In the genomic region with DNA sequence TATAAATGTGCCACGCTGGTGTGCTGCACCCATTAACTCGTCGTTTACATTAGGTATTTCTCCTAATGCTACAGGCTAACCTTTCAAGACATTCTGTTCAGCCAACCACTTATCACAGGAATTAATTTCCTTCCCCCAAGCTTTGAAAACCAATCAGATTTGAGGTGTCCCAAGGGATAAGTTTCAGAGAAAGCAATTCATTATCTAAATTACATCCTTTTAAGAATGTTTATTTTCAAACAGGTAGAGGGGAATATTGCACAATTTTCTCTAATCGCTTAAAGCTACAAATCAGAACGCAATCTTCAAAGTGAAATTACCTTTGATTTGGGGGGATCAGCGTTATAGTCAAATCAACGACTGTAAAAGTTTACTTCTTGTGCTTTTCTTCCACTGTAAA, we compare ENCODE assay signal across 9 cellular contexts. TPM values are rescaled to one million over a fixed set of nuclear protein-coding genes. Genes with fewer than 3 reads are reported as not detected.
DNase-seq lines count a peak whose midpoint lies in the region; ATAC-seq and TF ChIP-seq lines count a peak whose summit lies in the region.
"Had no signal": no experiment of that assay in that cellular context is flagged by ENCODE, and none has a peak within 500 bp of the region (broad histone marks: within the 10 kb centered on the region; RNA-seq: fewer than 3 reads in every experiment).

No MANE protein-coding gene starts in this region.

- H3K4me1 ChIP-seq in HCT116 (ENCODE audit: control insufficient read depth in 1 of 2, insufficient read depth in 2 of 2, low read length in 2 of 2) (peaks cover 45 to 51% of the 10 kb centered on the region in 2 experiments), iPS DF 6.9 (ENCODE audit: control insufficient read depth, insufficient read depth, low read length) (peaks cover 2% of the 10 kb centered on the region; the same call in 1 of the 2 replicates)

- TF ChIP-seq CTCF in HCT116 (IDR thresholded peaks at IDR 0.05 in 2 of 3, conservative IDR thresholded peaks at IDR 0.05 in 1 of 3; ENCODE audit: borderline replicate concordance in 1 of 3, insufficient read depth in 1 of 3, low read depth in 2 of 3, low read length in 2 of 3), result no peak
- TF ChIP-seq CTCF in WTC11 (IDR thresholded peaks at IDR 0.05), result no peak

- H2AFZ ChIP-seq in HCT116 (ENCODE audit: low read depth, low read length, poor library complexity, severe bottlenecking), result no peak overlapping the region

- peak overlapping the region; percentile 73 to 80 for H3K4me3 ChIP-seq in HCT116 (replicated peaks in 1 of 2; ENCODE audit: low read depth in 1 of 2, low read length in 2 of 2)
- peak overlapping the region; percentile 86; the same call in 1 of the 2 replicates for H3K4me3 ChIP-seq in iPS DF 6.9 (ENCODE audit: low read length)

- H3K4me2 ChIP-seq in HCT116 (ENCODE audit: low read length), result peak overlapping the region; percentile 91

- H4K20me1 ChIP-seq in HCT116 (ENCODE audit: insufficient read depth), result no peaks in the 10 kb centered on the region

- ATAC-seq in HCT116 (no peak), WTC11 (no peak), GM18909 (IDR thresholded peaks at IDR 0.05; ENCODE audit: poor library complexity, unreplicated experiment) (no peak), GM19023 (IDR thresholded peaks at IDR 0.05; ENCODE audit: unreplicated experiment) (no peak), GM18511 (IDR thresholded peaks at IDR 0.05; ENCODE audit: unreplicated experiment) (no peak)
- ATAC-seq in stimulated activated naive CD8-positive, alpha-beta T cell treated with anti-CD3 and anti-CD28 coated beads, Interleukin-15, amount 100 ng/mL, for 72 hours, result no peak

- H3K9me2 ChIP-seq in HCT116 (ENCODE audit: insufficient read depth), result no peaks in the 10 kb centered on the region

- no peaks in the 10 kb centered on the region for H3K9me3 Mint-ChIP-seq in WTC11
- H3K9me3 Mint-ChIP-seq in stimulated activated naive CD8-positive, alpha-beta T cell treated with anti-CD3 and anti-CD28 coated beads, Interleukin-15, amount 100 ng/mL, for 72 hours, result no peaks in the 10 kb centered on the region

- CTCF ChIA-PET in HCT116 (lab: Charles Lee), result interaction anchor here (0.7 to 1.8 kb wide), 4 partner anchors 10 to 574 kb away, joined by 3 to 6 read pairs (median 4); a partner anchor contains a TSS
- CTCF ChIA-PET in WTC11 (lab: Charles Lee), result interaction anchor here (0.6 to 1.6 kb wide), 8 partner anchors 11 to 929 kb away, joined by 3 to 9 read pairs (median 4); no protein-coding TSS in a partner anchor

- DNase-seq in ACHN, result peak; percentile 50
- peak; percentile 28 for DNase-seq in HCT116 (ENCODE audit: low read depth, low spot score)
- no peak for DNase-seq in WTC11 (ENCODE audit: low spot score)
- DNase-seq in iPS DF 6.9 (ENCODE audit: low read depth, low spot score), result no peak
- no peak for DNase-seq in stimulated activated naive CD8-positive, alpha-beta T cell treated with anti-CD3 and anti-CD28 coated beads, Interleukin-15, amount 100 ng/mL, for 72 hours

- H3K4me1 Mint-ChIP-seq in WTC11, result peaks cover 65% of the 10 kb centered on the region
- H3K4me1 Mint-ChIP-seq in stimulated activated naive CD8-positive, alpha-beta T cell treated with anti-CD3 and anti-CD28 coated beads, Interleukin-15, amount 100 ng/mL, for 72 hours, result peaks cover 51% of the 10 kb centered on the region

- WGBS in iPS DF 6.9 (ENCODE audit: insufficient coverage, insufficient read length), result no CpG with 5 or more reads among the region's 7 CpGs

- no peaks in the 10 kb centered on the region for H3K9me3 ChIP-seq in HCT116 (ENCODE audit: control insufficient read depth in 1 of 2, insufficient read depth in 1 of 2, low read depth in 1 of 2, low read length in 2 of 2)
- no peaks in the 10 kb centered on the region for H3K9me3 ChIP-seq in iPS DF 6.9 (ENCODE audit: control insufficient read depth, insufficient read depth, low read length)

- TSS peak; percentile 45 for BruUV-seq in HCT116 (replicated peaks; lab: Mats Ljungman, UMichigan)

- in situ Hi-C loops in ACHN (cut with HindIII; ENCODE audit: low pct_ligation_motif_present, low pct_unique_long_range_greater_than_20kb, low sequenced_read_pairs), result no loop called here

- RAD21 ChIA-PET in HCT116 (lab: Charles Lee; ENCODE audit: low non-redundant PET in 1 of 2, low total read pairs in 2 of 2, uncharacterized antibody in 2 of 2, unreplicated experiment in 2 of 2), result no interaction called here

- H3K36me3 Mint-ChIP-seq in WTC11, result no peaks in the 10 kb centered on the region

- H3K36me3 ChIP-seq in HCT116 (ENCODE audit: control insufficient read depth in 1 of 2, insufficient read depth in 2 of 2, low read length in 2 of 2) (no peaks in the 10 kb centered on the region), iPS DF 6.9 (ENCODE audit: control insufficient read depth, insufficient read depth, low read length) (no peaks in the 10 kb centered on the region)

- H3K79me2 ChIP-seq in HCT116 (ENCODE audit: insufficient read depth, low read length), result peaks cover 66% of the 10 kb centered on the region

- H3K27me3 Mint-ChIP-seq in WTC11 (ENCODE audit: low read depth), result no peaks in the 10 kb centered on the region
- H3K27me3 Mint-ChIP-seq in stimulated activated naive CD8-positive, alpha-beta T cell treated with anti-CD3 and anti-CD28 coated beads, Interleukin-15, amount 100 ng/mL, for 72 hours, result peaks cover 12% of the 10 kb centered on the region

- peak overlapping the region; percentile 90 for H3K4me3 Mint-ChIP-seq in WTC11
- H3K4me3 Mint-ChIP-seq in stimulated activated naive CD8-positive, alpha-beta T cell treated with anti-CD3 and anti-CD28 coated beads, Interleukin-15, amount 100 ng/mL, for 72 hours, result peak overlapping the region; percentile 89 to 90

- H3K27me3 ChIP-seq in HCT116 (ENCODE audit: insufficient read depth, low read length) (no peaks in the 10 kb centered on the region), iPS DF 6.9 (ENCODE audit: control insufficient read depth, insufficient read depth, low read length) (no peaks in the 10 kb centered on the region)

- TF ChIP-seq POLR2A in HCT116 (IDR thresholded peaks at IDR 0.05; ENCODE audit: borderline replicate concordance, extremely low read depth, insufficient read depth, insufficient read length), result no peak

- peak overlapping the region; percentile 100 for H3K27ac ChIP-seq in HCT116 (ENCODE audit: low read depth, low read length)
- no peak overlapping the region for H3K27ac ChIP-seq in iPS DF 6.9 (ENCODE audit: low read length)

- H3K27ac Mint-ChIP-seq in WTC11, result peak overlapping the region; percentile 61; the same call in 1 of the 2 replicates
- H3K27ac Mint-ChIP-seq in stimulated activated naive CD8-positive, alpha-beta T cell treated with anti-CD3 and anti-CD28 coated beads, Interleukin-15, amount 100 ng/mL, for 72 hours, result peak overlapping the region in 1 of 2 donors; percentile 25

- intact Hi-C loops in HCT116 (cut with micrococcal nuclease), result loop anchor here (5.0 to 10.0 kb wide), 4 partner anchors 88 to 198 kb away; a partner anchor contains a TSS

- POLR2A ChIA-PET in HCT116 (lab: Charles Lee), result no interaction called here
- POLR2A ChIA-PET in WTC11 (lab: Charles Lee), result interaction anchor here (1.5 kb wide), 1 partner anchor 90 kb away, joined by 5 read pairs; no protein-coding TSS in a partner anchor

- H3K9ac ChIP-seq in HCT116 (ENCODE audit: low read length), result peak overlapping the region; percentile 85

- TF ChIP-seq RAD21 in HCT116 (IDR thresholded peaks at IDR 0.05; ENCODE audit: low read depth), result no peak

TF ChIP-seq in WTC11, 78 proteins besides CTCF, POLR2A, EP300 and RAD21:
- TF ChIP-seq, protein P1, sequence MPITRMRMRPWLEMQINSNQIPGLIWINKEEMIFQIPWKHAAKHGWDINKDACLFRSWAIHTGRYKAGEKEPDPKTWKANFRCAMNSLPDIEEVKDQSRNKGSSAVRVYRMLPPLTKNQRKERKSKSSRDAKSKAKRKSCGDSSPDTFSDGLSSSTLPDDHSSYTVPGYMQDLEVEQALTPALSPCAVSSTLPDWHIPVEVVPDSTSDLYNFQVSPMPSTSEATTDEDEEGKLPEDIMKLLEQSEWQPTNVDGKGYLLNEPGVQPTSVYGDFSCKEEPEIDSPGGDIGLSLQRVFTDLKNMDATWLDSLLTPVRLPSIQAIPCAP (CRISPR knock-in tag; IDR thresholded peaks at IDR 0.05), result no peak
- TF ChIP-seq, protein P2, sequence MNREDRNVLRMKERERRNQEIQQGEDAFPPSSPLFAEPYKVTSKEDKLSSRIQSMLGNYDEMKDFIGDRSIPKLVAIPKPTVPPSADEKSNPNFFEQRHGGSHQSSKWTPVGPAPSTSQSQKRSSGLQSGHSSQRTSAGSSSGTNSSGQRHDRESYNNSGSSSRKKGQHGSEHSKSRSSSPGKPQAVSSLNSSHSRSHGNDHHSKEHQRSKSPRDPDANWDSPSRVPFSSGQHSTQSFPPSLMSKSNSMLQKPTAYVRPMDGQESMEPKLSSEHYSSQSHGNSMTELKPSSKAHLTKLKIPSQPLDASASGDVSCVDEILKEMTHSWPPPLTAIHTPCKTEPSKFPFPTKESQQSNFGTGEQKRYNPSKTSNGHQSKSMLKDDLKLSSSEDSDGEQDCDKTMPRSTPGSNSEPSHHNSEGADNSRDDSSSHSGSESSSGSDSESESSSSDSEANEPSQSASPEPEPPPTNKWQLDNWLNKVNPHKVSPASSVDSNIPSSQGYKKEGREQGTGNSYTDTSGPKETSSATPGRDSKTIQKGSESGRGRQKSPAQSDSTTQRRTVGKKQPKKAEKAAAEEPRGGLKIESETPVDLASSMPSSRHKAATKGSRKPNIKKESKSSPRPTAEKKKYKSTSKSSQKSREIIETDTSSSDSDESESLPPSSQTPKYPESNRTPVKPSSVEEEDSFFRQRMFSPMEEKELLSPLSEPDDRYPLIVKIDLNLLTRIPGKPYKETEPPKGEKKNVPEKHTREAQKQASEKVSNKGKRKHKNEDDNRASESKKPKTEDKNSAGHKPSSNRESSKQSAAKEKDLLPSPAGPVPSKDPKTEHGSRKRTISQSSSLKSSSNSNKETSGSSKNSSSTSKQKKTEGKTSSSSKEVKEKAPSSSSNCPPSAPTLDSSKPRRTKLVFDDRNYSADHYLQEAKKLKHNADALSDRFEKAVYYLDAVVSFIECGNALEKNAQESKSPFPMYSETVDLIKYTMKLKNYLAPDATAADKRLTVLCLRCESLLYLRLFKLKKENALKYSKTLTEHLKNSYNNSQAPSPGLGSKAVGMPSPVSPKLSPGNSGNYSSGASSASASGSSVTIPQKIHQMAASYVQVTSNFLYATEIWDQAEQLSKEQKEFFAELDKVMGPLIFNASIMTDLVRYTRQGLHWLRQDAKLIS (CRISPR knock-in tag; IDR thresholded peaks at IDR 0.05; ENCODE audit: borderline replicate concordance), result no peak

RNA-seq across cellular contexts. Expression of a gene that starts 1.6 kb away (rescaled TPM):
- 38.7 TPM for total RNA-seq in HCT116 (2021; ENCODE audit: unreplicated experiment)
- polyA plus RNA-seq in HCT116 (2012), result 12.6 and 14.3 TPM in 2 replicates
- 18.6 to 18.9 TPM (median 18.6 TPM) in 3 replicates for total RNA-seq in WTC11 (2021)

RNA-seq across cellular contexts. Expression of a gene that starts 46.9 kb away (rescaled TPM):
- total RNA-seq in HCT116 (2021; ENCODE audit: unreplicated experiment) (0.47 TPM), WTC11 (2021) (0.21 TPM in 1 of 3 replicates, not detected in the others)
- 0.09 TPM in 1 of 2 replicates, not detected in the other for polyA plus RNA-seq in HCT116 (2012)
- total RNA-seq: pulmonary artery endothelial cell had no signal

Comparison
In these comparisons a context has a peak if more than half of its experiments do, and no peak if none do; other contexts are left out.
1. DNase-seq: peak in ACHN (single experiment) and HCT116 (single experiment); none in WTC11 (single experiment), iPS DF 6.9 (single experiment) and stimulated activated naive CD8-positive, alpha-beta T cell treated with anti-CD3 and anti-CD28 coated beads, Interleukin-15, amount 100 ng/mL, for 72 hours (0 of 2).